ENCODE assay signal across 21 cellular contexts in the genomic region with DNA sequence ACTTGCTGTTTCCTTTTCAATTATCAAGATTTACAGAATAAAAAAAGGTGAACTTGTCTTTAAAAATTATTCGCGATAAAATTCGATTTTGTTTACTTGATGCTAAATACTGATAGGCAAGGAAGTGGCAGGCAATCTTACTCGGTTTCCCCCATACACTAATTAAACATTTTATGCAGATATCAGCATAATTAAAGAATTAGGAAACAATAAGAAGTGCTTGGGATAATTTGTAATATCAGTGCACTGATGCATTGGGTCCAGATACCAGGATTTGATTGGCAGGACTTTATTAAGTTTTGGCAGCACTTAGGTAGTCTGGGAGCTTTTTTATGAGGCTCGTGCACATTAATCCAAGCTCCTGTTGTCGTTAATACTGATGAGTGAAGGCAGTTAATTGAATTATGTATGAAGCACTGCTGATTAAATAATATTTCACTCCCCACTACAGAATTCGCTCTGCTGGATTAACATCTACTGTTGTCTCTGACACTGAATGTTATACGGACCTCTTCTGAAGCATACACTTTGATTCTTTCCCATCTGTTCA.
DNase-seq lines count a peak whose midpoint lies in the region; TF ChIP-seq lines count a peak whose summit lies in the region.
"Had no signal": no experiment of that assay in that cellular context is flagged by ENCODE, and none has a peak within 500 bp of the region (broad histone marks: within the 10 kb centered on the region; RNA-seq: fewer than 3 reads in every experiment).

No MANE protein-coding gene starts in this region.

- H3K27ac ChIP-seq in SK-N-SH (ENCODE audit: low read depth in 2 of 2, low read length in 1 of 2), result peak overlapping the region in 1 of 2 experiments; percentile 43; a peak in 1 of 4 replicates
- H3K27ac ChIP-seq: 22Rv1 had no signal

- POLR2A ChIA-PET in SK-N-SH (lab: Yijun Ruan, JAX), result no interaction called here

- H3K27me3 ChIP-seq in SK-N-SH (ENCODE audit: insufficient read depth), result no peaks in the 10 kb centered on the region

- no peaks in the 10 kb centered on the region; a peak in 1 of 4 replicates for H3K4me1 ChIP-seq in SK-N-SH (ENCODE audit: control insufficient read depth in 1 of 2, insufficient read depth in 2 of 2, low read depth in 1 of 2, low read length in 1 of 2)

- CTCF ChIA-PET in SK-N-SH (lab: Yijun Ruan, JAX), result interaction anchor here (1.1 to 1.2 kb wide), 2 partner anchors 114 to 694 kb away, joined by 3 to 5 read pairs; no protein-coding TSS in a partner anchor

- H3K9me2 ChIP-seq in SK-N-SH, result no peaks in the 10 kb centered on the region

- no peaks in the 10 kb centered on the region for H3K9me3 ChIP-seq in SK-N-SH

- in situ Hi-C loops in G401 (cut with HindIII; ENCODE audit: low sequenced_read_pairs), result no loop called here
- in situ Hi-C loops in GM13976 (cut with MboI; ENCODE audit: low sequenced_read_pairs, unreplicated experiment), result no loop called here

- H2AFZ ChIP-seq in SK-N-SH (ENCODE audit: low read depth), result no peak overlapping the region
- H2AFZ ChIP-seq: GM23338 had no signal

- TF ChIP-seq CTCF in SK-N-SH (IDR thresholded peaks at IDR 0.05) (no peak), GM13976 (IDR thresholded peaks at IDR 0.05; ENCODE audit: borderline replicate concordance, control extremely low read depth, extremely low read depth, insufficient read depth, missing control alignments) (no peak)

- H3F3A ChIP-seq in SK-N-SH (replicated peaks; ENCODE audit: insufficient read depth), result no peaks in the 10 kb centered on the region

- no peak overlapping the region for H3K9ac ChIP-seq in SK-N-SH

- peak; percentile 53 for DNase-seq in NCI-H82 (lab: John Stamatoyannopoulos, UW)
- DNase-seq in NCI-H82 treated with DMSO at 0.1 percent for 48 hours (lab: John Stamatoyannopoulos, UW; ENCODE audit: unreplicated experiment), result no peak
- peak; percentile 50 for DNase-seq in G401 (ENCODE audit: low spot score)
- DNase-seq in SK-N-SH, result peak; percentile 5
- peak; percentile 10 for DNase-seq in left kidney (ENCODE audit: low read depth, low spot score)
- DNase-seq in GM13976 (ENCODE audit: low spot score), result no peak
- DNase-seq in D341Med (ENCODE audit: low spot score), result no peak
- no peak for DNase-seq in NCI-H345 treated with DMSO at 0.1 percent for 48 hours (lab: John Stamatoyannopoulos, UW; ENCODE audit: unreplicated experiment)
- DNase-seq: ACHN; AML-193; C1 segment of cervical spinal cord; Calu3; CD4-positive, alpha-beta memory T cell; COR-L47; DMS153; DND-41; GDM1; H9 had no signal

- peak in 1 of 2 experiments; percentile 66; a peak in 1 of 4 replicates for TF ChIP-seq EP300 in SK-N-SH (IDR thresholded peaks at IDR 0.05; ENCODE audit: borderline replicate concordance in 1 of 2, low read depth in 1 of 2, low read length in 1 of 2)

- no peaks in the 10 kb centered on the region for H4K20me1 ChIP-seq in SK-N-SH (ENCODE audit: insufficient read depth)

- H3K4me3 ChIP-seq in SK-N-SH (ENCODE audit: low read depth in 2 of 2, low read length in 1 of 2), result no peak overlapping the region
- H3K4me3 ChIP-seq: GM12878, GM23338 had no signal

- H3K36me3 ChIP-seq in SK-N-SH (replicated peaks in 1 of 2; ENCODE audit: control insufficient read depth in 1 of 2, insufficient read depth in 2 of 2, low read length in 1 of 2), result no peaks in the 10 kb centered on the region

- H3K79me2 ChIP-seq in SK-N-SH (ENCODE audit: insufficient read depth), result no peaks in the 10 kb centered on the region

- H3K4me2 ChIP-seq in SK-N-SH, result no peak overlapping the region
- H3K4me2 ChIP-seq: GM23338 had no signal

- TF ChIP-seq RAD21 in SK-N-SH (IDR thresholded peaks at IDR 0.05; ENCODE audit: low read length), result no peak

- 7% methylated on average over 8 of the region's 8 CpGs for WGBS in SK-N-SH (ENCODE audit: low lambda C conversion rate)

TF ChIP-seq in SK-N-SH, 30 proteins besides CTCF, POLR2A, EP300 and RAD21:
- TF ChIP-seq RCOR1 (IDR thresholded peaks at IDR 0.05; ENCODE audit: low read length) (peak; percentile 59; the same call in 1 of the 2 replicates), GATA2 (CRISPR knock-in tag; IDR thresholded peaks at IDR 0.05) (peak; percentile 62), TAF1 (IDR thresholded peaks at IDR 0.05; ENCODE audit: borderline replicate concordance, low read depth, low read length) (no peak), MXI1 (IDR thresholded peaks at IDR 0.05; ENCODE audit: low read depth, low read length) (peak; percentile 28; the same call in 1 of the 2 replicates)
TF ChIP-seq in SK-N-SH: peak in this region for 3.

Comparison
In these comparisons a context has a peak if more than half of its experiments do, and no peak if none do; other contexts are left out.
1. DNase-seq: peak in NCI-H82 (single experiment), G401 (single experiment), SK-N-SH (single experiment) and left kidney (single experiment); none in NCI-H82 treated with DMSO at 0.1 percent for 48 hours (single experiment), GM13976 (single experiment), D341Med (single experiment) and NCI-H345 treated with DMSO at 0.1 percent for 48 hours (single experiment).